In the genomic region with DNA sequence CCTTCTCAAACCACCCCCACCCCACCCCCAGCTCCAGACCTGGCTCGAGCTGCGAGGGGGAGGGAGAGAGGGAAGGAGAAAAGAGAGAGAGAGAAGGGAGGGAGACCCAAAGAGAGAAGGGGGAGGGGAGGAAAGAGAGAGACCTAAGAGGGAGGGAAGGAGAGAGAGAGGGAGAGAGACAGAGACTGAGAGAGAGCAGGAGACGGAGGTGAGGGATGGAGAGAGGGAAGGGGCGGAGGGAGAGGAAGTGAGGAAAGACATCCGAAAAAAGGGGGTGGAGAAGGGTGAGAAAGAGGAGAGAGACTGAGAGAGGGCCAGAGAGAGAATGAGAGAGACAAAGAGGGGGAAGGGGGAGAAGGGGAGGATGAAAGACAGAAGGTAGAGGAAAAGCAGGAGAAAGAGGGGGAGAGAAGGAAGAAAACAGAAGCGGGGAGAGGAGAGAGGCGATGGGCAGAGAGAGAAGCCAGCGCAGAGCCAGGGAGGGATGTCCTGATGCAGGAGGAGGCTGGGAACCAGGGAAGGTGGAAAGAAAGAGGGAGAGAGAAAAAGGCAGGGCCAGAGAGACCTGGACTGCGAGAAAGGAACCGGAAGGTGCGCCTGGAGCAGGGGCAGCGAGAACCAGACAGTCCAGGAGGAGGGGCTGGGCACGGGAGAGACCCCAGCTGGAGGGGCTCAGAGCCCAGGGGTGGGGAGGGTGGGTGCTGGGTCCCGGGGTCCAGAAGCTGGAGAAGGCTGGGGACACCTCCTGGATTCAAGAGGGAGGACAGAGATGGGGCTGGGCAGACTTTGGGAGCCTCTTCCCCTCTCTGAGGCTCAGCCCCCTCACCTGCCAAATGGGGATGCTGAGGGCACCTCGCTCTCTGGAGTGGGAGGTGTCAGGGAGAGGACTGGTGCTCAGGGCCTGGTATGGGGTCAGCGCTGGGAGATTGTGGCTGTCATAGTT, we compare ENCODE assay signal across 8 cellular contexts. TPM values are rescaled to one million over a fixed set of nuclear protein-coding genes. Genes with fewer than 3 reads are reported as not detected.
A peak's percentile ranks its signal among the peaks of the same experiment; 100 is the strongest.
DNase-seq lines count a peak whose midpoint lies in the region; ATAC-seq and TF ChIP-seq lines count a peak whose summit lies in the region.

No MANE protein-coding gene starts in this region.

- intact Hi-C loops in body of pancreas (cut with DNase I) (loop anchor here (10.0 kb wide), 1 partner anchor 97 kb away; no protein-coding TSS in a partner anchor), lower lobe of right lung (cut with DNase I) (no loop called here)

- H3K4me3 ChIP-seq in HUES64 (ENCODE audit: low read length) (peak overlapping the region; percentile 88), body of pancreas (no peak overlapping the region), lower lobe of right lung (peak overlapping the region; percentile 87)

- H3K4me1 Mint-ChIP-seq in type B pancreatic cell (ENCODE audit: unreplicated experiment), result peaks cover 25% of the 10 kb centered on the region

- H3K36me3 ChIP-seq in HUES64 (ENCODE audit: insufficient read depth, low read length) (peaks cover 10% of the 10 kb centered on the region; the same call in 1 of the 2 replicates), body of pancreas (replicated peaks in 1 of 2; ENCODE audit: insufficient read depth in 1 of 2, low read depth in 2 of 2) (no peaks in the 10 kb centered on the region), lower lobe of right lung (peaks cover 37% of the 10 kb centered on the region)

- TF ChIP-seq POLR2A in body of pancreas (IDR thresholded peaks at IDR 0.05), result no peak

- ATAC-seq in body of pancreas, result no peak
- ATAC-seq in lower lobe of right lung, result no peak
- ATAC-seq in HG02981 (IDR thresholded peaks at IDR 0.05; ENCODE audit: unreplicated experiment), result no peak

- H3K4me3 Mint-ChIP-seq in type B pancreatic cell, result peak overlapping the region; percentile 88

- H3K4me1 ChIP-seq in HUES64 (ENCODE audit: insufficient read depth, low read length) (peaks cover 17% of the 10 kb centered on the region), body of pancreas (peaks cover 31% of the 10 kb centered on the region), lower lobe of right lung (peaks cover 37% of the 10 kb centered on the region)

- H3K27me3 ChIP-seq in HUES64 (ENCODE audit: insufficient read depth, low read length) (no peaks in the 10 kb centered on the region), body of pancreas (no peaks in the 10 kb centered on the region), lower lobe of right lung (ENCODE audit: low read depth) (no peaks in the 10 kb centered on the region)

- H3K36me3 Mint-ChIP-seq in type B pancreatic cell, result peaks cover 17% of the 10 kb centered on the region

- no peaks in the 10 kb centered on the region for H3K27me3 Mint-ChIP-seq in type B pancreatic cell

- no peak overlapping the region; the same call in 1 of the 2 replicates for H3K9ac ChIP-seq in HUES64 (ENCODE audit: low read depth, low read length)

- DNase-seq in Ammon's horn (ENCODE audit: low spot score) (peak; percentile 28), body of pancreas (no peak), lower lobe of right lung (no peak), type B pancreatic cell (ENCODE audit: extremely low spot score, unreplicated experiment) (no peak), NCI-H1417 (lab: John Stamatoyannopoulos, UW) (no peak), activated gamma-delta T cell treated with Interleukin-2 at 50 U/mL for 16 hours (no peak)

- H3K27ac ChIP-seq in HUES64 (ENCODE audit: low read depth, low read length) (peak overlapping the region; percentile 91), body of pancreas (peak overlapping the region; percentile 85 to 95 (median 91)), lower lobe of right lung (peak overlapping the region; percentile 53)

- H3K9me3 Mint-ChIP-seq in type B pancreatic cell, result no peaks in the 10 kb centered on the region

- H3K9me3 ChIP-seq in HUES64 (ENCODE audit: insufficient read depth, low read depth, low read length) (no peaks in the 10 kb centered on the region), body of pancreas (no peaks in the 10 kb centered on the region), lower lobe of right lung (no peaks in the 10 kb centered on the region)

- TF ChIP-seq CTCF in body of pancreas (IDR thresholded peaks at IDR 0.05) (no peak), lower lobe of right lung (IDR thresholded peaks at IDR 0.05) (no peak), type B pancreatic cell (conservative IDR thresholded peaks at IDR 0.05) (no peak)

- WGBS in HUES64, result 15% methylated on average over 16 of the region's 16 CpGs
- 38 to 39% methylated on average over 15 to 16 of the region's 16 CpGs for WGBS in body of pancreas, 2 donors

- peak overlapping the region; percentile 79 for H3K27ac Mint-ChIP-seq in type B pancreatic cell

RNA-seq across cellular contexts. Expression of a gene that starts 1.7 kb away (rescaled TPM):
- polyA plus RNA-seq in HUES64 (2013, experiment 1 of 2), result 5.1 TPM
- 4.2 TPM for polyA plus RNA-seq in HUES64 (2013, experiment 2 of 2)
- total RNA-seq in body of pancreas, result 10 to 100 TPM in 1 of 2 donors, 1 to 10 TPM in 1; 7.9 to 16.3 TPM
- total RNA-seq in lower lobe of right lung, result 19.8 TPM
- 12.8 and 28.7 TPM in 2 replicates for total RNA-seq in type B pancreatic cell (ENCODE audit: low replicate concordance)

RNA-seq across cellular contexts. Expression of a gene that starts 32.4 kb away (rescaled TPM):
- not detected for polyA plus RNA-seq in HUES64 (2013, experiment 1 of 2)
- not detected for polyA plus RNA-seq in HUES64 (2013, experiment 2 of 2)
- total RNA-seq in body of pancreas (10 to 100 TPM in 1 of 2 donors, 1 to 10 TPM in 1; 1.8 to 15.8 TPM), lower lobe of right lung (not detected), type B pancreatic cell (ENCODE audit: low replicate concordance) (not detected in 2 replicates)

RNA-seq across cellular contexts. Expression of a gene that starts 44.8 kb away (rescaled TPM):
- not detected for polyA plus RNA-seq in HUES64 (2013, experiment 1 of 2)
- not detected for polyA plus RNA-seq in HUES64 (2013, experiment 2 of 2)
- total RNA-seq in body of pancreas (not detected), lower lobe of right lung (20.3 TPM), type B pancreatic cell (ENCODE audit: low replicate concordance) (not detected in 2 replicates)

Comparison
In these comparisons a context has a peak if more than half of its experiments do, and no peak if none do; other contexts are left out.
1. H3K4me3 ChIP-seq: peak in HUES64 (single experiment) and lower lobe of right lung (single experiment); none in body of pancreas (0 of 2).
2. RNA of a gene that starts 44.8 kb away (total RNA-seq): 20.3 TPM in lower lobe of right lung (single experiment); not detected in body of pancreas and not detected in type B pancreatic cell; every median in the first group is over 10 times any median in the second.
3. Peak in every context shown above with its lines, with median percentiles within 50 percentile points of each other: H3K27ac ChIP-seq.